23 cellular contexts compared by ENCODE assay signal in genomic region chr4:99587803-99588202, GRCh38. TPM values are rescaled to one million over a fixed set of nuclear protein-coding genes. Genes with fewer than 3 reads are reported as not detected.
DNase-seq lines count a peak whose midpoint lies in the region; ATAC-seq, FAIRE-seq and TF ChIP-seq lines count a peak whose summit lies in the region.
"Had no signal": no experiment of that assay in that cellular context is flagged by ENCODE, and none has a peak within 500 bp of the region (broad histone marks: within the 10 kb centered on the region; RNA-seq: fewer than 3 reads in every experiment).

No MANE protein-coding gene starts in this region.

- no peak overlapping the region for H3K9ac ChIP-seq in HepG2 (ENCODE audit: insufficient read depth, low read depth, low read length)

- DNase-seq in right lobe of liver (no peak), HepG2 (ENCODE audit: low spot score) (no peak), body of pancreas (no peak), small intestine (peak; percentile 32), RKO (ENCODE audit: low spot score) (no peak)
- DNase-seq: 8988T, ACHN, BE2C, Calu3, DMS79 treated with DMSO at 0.1 percent for 48 hours, KBM-7, NCI-H1048, NCI-H1417 treated with DMSO at 0.1 percent for 48 hours, NCI-H1694 treated with DMSO at 0.1 percent for 48 hours, NCI-H2081, NCI-H2227 treated with DMSO at 0.1 percent for 48 hours, NCI-H510A, NCI-H69 had no signal

- POLR2A ChIA-PET in HepG2 (lab: Yijun Ruan, JAX), result interaction anchor here (1.3 kb wide), 1 partner anchor 25 kb away, joined by 4 read pairs; the partner anchor contains the start of gene TRMT10A

- intact Hi-C loops in right lobe of liver (cut with DNase I), result no loop called here
- intact Hi-C loops in HepG2 (cut with micrococcal nuclease; ENCODE audit: unreplicated experiment), result no loop called here
- intact Hi-C loops in body of pancreas (cut with DNase I), result no loop called here

- H3K36me3 ChIP-seq in right lobe of liver, result peaks cover 0 to 51% (median 19%) of the 10 kb centered on the region in 4 donors
- H3K36me3 ChIP-seq in HepG2 (replicated peaks in 1 of 2; ENCODE audit: control insufficient read depth in 1 of 2, insufficient read depth in 2 of 2, low read length in 2 of 2), result peaks cover 5 to 61% of the 10 kb centered on the region in 2 experiments
- H3K36me3 ChIP-seq in body of pancreas (replicated peaks in 1 of 2; ENCODE audit: insufficient read depth in 1 of 2, low read depth in 2 of 2), result no peaks in the 10 kb centered on the region
- peaks cover 0 to 14% of the 10 kb centered on the region in 2 donors for H3K36me3 ChIP-seq in small intestine (ENCODE audit: control insufficient read depth in 2 of 2, insufficient read depth in 2 of 2, low read length in 2 of 2)
- H3K36me3 ChIP-seq: BE2C had no signal

- H3K4me1 ChIP-seq in right lobe of liver (peaks cover 0 to 35% (median 13%) of the 10 kb centered on the region in 4 donors), HepG2 (ENCODE audit: insufficient read depth, low read length) (no peaks in the 10 kb centered on the region), body of pancreas (no peaks in the 10 kb centered on the region), small intestine (ENCODE audit: control insufficient read depth in 2 of 2, insufficient read depth in 1 of 2, low read depth in 1 of 2, low read length in 1 of 2) (no peaks in the 10 kb centered on the region)

- TF ChIP-seq RAD21 in HepG2 (CRISPR knock-in tag; IDR thresholded peaks at IDR 0.05), result no peak

- peak overlapping the region in 1 of 3 donors; percentile 31 for H3K27ac ChIP-seq in right lobe of liver
- no peak overlapping the region for H3K27ac ChIP-seq in HepG2 (ENCODE audit: extremely low read length, insufficient read depth, low read length)
- H3K27ac ChIP-seq in body of pancreas, result no peak overlapping the region
- H3K27ac ChIP-seq in small intestine (ENCODE audit: low read depth in 1 of 2, low read length in 1 of 2), result peak overlapping the region in 1 of 2 donors; percentile 32

- no peak overlapping the region for H2AFZ ChIP-seq in HepG2 (ENCODE audit: low read length)

- H3K27me3 ChIP-seq in right lobe of liver (no peaks in the 10 kb centered on the region), HepG2 (ENCODE audit: control insufficient read depth in 1 of 2, insufficient read depth in 2 of 2, low read length in 2 of 2) (no peaks in the 10 kb centered on the region; a peak in 1 of 5 replicates), body of pancreas (no peaks in the 10 kb centered on the region), small intestine (ENCODE audit: control insufficient read depth in 2 of 2, insufficient read depth in 2 of 2, low read length in 2 of 2) (no peaks in the 10 kb centered on the region)

- ATAC-seq in right lobe of liver (peak in 3 of 4 donors; percentile 7 to 65 (median 40)), HepG2 (no peak), body of pancreas (peak; percentile 35), HG02588 (IDR thresholded peaks at IDR 0.05; ENCODE audit: unreplicated experiment) (no peak), HG03025 (IDR thresholded peaks at IDR 0.05; ENCODE audit: low FRiP score, unreplicated experiment) (no peak)

- H3K9me3 ChIP-seq in right lobe of liver (no peaks in the 10 kb centered on the region), HepG2 (ENCODE audit: low read length) (no peaks in the 10 kb centered on the region), body of pancreas (no peaks in the 10 kb centered on the region), small intestine (ENCODE audit: control insufficient read depth, low read depth) (no peaks in the 10 kb centered on the region)
- H3K9me3 ChIP-seq: BE2C had no signal

- H3K4me2 ChIP-seq in HepG2 (ENCODE audit: low read depth, low read length), result no peak overlapping the region

- BruUV-seq in HepG2 (replicated peaks; lab: Mats Ljungman, UMichigan), result no TSS peak

- in situ Hi-C loops in HepG2 (cut with HindIII; ENCODE audit: extremely low pct_ligation_motif_present, low pct_unique_long_range_greater_than_20kb), result no loop called here

- CTCF ChIA-PET in HepG2 (lab: Yijun Ruan, JAX; ENCODE audit: low intra/inter-chr PET ratio, low total read pairs), result no interaction called here

- 23% methylated on average over 1 of the region's 1 CpG for WGBS in right lobe of liver (ENCODE audit: insufficient coverage, low coverage, low lambda C conversion rate, missing lambda C conversion rate)
- 94% methylated on average over 1 of the region's 1 CpG for WGBS in HepG2 (ENCODE audit: low lambda C conversion rate)
- WGBS in body of pancreas, 2 donors, result 32 to 35% methylated on average over 1 of the region's 1 CpG
- WGBS in small intestine, 3 donors, result 8 to 41% (median 31%) methylated on average over 1 of the region's 1 CpG

- FAIRE-seq in HepG2 (lab: Jason Lieb, UNC) (no peak), small intestine (lab: Jason Lieb, UNC) (no peak)
- FAIRE-seq: GM12892, HTR-8/SVneo, RCC 7860 had no signal

- TF ChIP-seq POLR2A in right lobe of liver (IDR thresholded peaks at IDR 0.05), result no peak
- TF ChIP-seq POLR2A in HepG2 (IDR thresholded peaks at IDR 0.05; ENCODE audit: insufficient read depth in 1 of 2, low read depth in 2 of 2, low read length in 2 of 2), result no peak
- TF ChIP-seq POLR2A in body of pancreas (IDR thresholded peaks at IDR 0.05), result no peak

- no peaks in the 10 kb centered on the region for H4K20me1 ChIP-seq in HepG2 (ENCODE audit: insufficient read depth, low read length)

- TF ChIP-seq CTCF in right lobe of liver (IDR thresholded peaks at IDR 0.05) (no peak), HepG2 (CRISPR knock-in tag; IDR thresholded peaks at IDR 0.05) (no peak), body of pancreas (IDR thresholded peaks at IDR 0.05) (no peak)

- H3K4me3 ChIP-seq in right lobe of liver, result no peak overlapping the region
- H3K4me3 ChIP-seq in HepG2 (replicated peaks in 1 of 3; ENCODE audit: insufficient read depth in 1 of 3, low read depth in 2 of 3, low read length in 3 of 3), result no peak overlapping the region
- no peak overlapping the region for H3K4me3 ChIP-seq in body of pancreas
- peak overlapping the region in 1 of 2 donors; percentile 7 for H3K4me3 ChIP-seq in small intestine (ENCODE audit: low read depth in 1 of 2, low read length in 2 of 2)

- H3K79me2 ChIP-seq in HepG2 (ENCODE audit: insufficient read depth, low read length), result no peaks in the 10 kb centered on the region

- no peak for TF ChIP-seq EP300 in HepG2 (IDR thresholded peaks at IDR 0.05; ENCODE audit: low read depth in 2 of 2, low read length in 2 of 2)
- no peak for TF ChIP-seq EP300 in HepG2 (CRISPR knock-in tag; IDR thresholded peaks at IDR 0.05; ENCODE audit: borderline replicate concordance)

RNA-seq across cellular contexts. Expression of gene MTTP, which starts 13.2 kb away (rescaled TPM):
- 100 to 1,000 TPM in 4 of 6 experiments, 10 to 100 TPM in 2; 91.6 to 134 (median 112) TPM for total RNA-seq in right lobe of liver
- 58.4 and 102 TPM in 2 replicates for total RNA-seq in HepG2 (2016; rRNA removed; fragmentation: Illumina TruSeq; extraction: Trizol)
- total RNA-seq in HepG2 (2016; cell fraction: cytosol; rRNA removed; fragmentation: Illumina TruSeq; extraction: Trizol; ENCODE audit: low read depth), result 4.8 and 5.0 TPM in 2 replicates
- total RNA-seq in HepG2 (2016; cell fraction: insoluble cytoplasmic fraction; rRNA removed; fragmentation: Illumina TruSeq; extraction: Trizol), result 55.4 and 103 TPM in 2 replicates
- 13.6 and 15.4 TPM in 2 replicates for total RNA-seq in HepG2 (2016; cell fraction: membrane; rRNA removed; fragmentation: Illumina TruSeq; extraction: Trizol)
- 112 and 117 TPM in 2 replicates for total RNA-seq in HepG2 (2016; cell fraction: nucleus; rRNA removed; fragmentation: Illumina TruSeq; extraction: Trizol)
- 78.2 and 84.7 TPM in 2 replicates for polyA plus RNA-seq in HepG2 (2011; rRNA removed)
- 25.7 and 42.3 TPM in 2 replicates for polyA plus RNA-seq in HepG2 (2011; cell fraction: cytosol; rRNA removed)
- 20.9 and 34.4 TPM in 2 replicates for polyA plus RNA-seq in HepG2 (2011; cell fraction: nucleus; rRNA removed)
- polyA plus RNA-seq in HepG2 (2012), result 101 and 154 TPM in 2 replicates
- 2.5 and 2.9 TPM in 2 replicates for polyA plus RNA-seq in HepG2 (2016; cell fraction: cytosol; fragmentation: Illumina TruSeq; extraction: Trizol; ENCODE audit: low read depth)
- 33.9 and 35.6 TPM in 2 replicates for polyA plus RNA-seq in HepG2 (2016; cell fraction: insoluble cytoplasmic fraction; fragmentation: Illumina TruSeq; extraction: Trizol; ENCODE audit: low read depth)
- 6.3 and 7.3 TPM in 2 replicates for polyA plus RNA-seq in HepG2 (2016; cell fraction: membrane; fragmentation: Illumina TruSeq; extraction: Trizol; ENCODE audit: low read depth)
- polyA plus RNA-seq in HepG2 (2016; cell fraction: nucleus; fragmentation: Illumina TruSeq; extraction: Trizol; ENCODE audit: insufficient read depth, low read depth), result 83.7 and 84.7 TPM in 2 replicates
- polyA minus RNA-seq in HepG2 (2011; rRNA and poly(A)+ RNA removed; ENCODE audit: low replicate concordance), result 235 TPM in 1 of 2 replicates, not detected in the other
- polyA minus RNA-seq in HepG2 (2011; cell fraction: cytosol; rRNA and poly(A)+ RNA removed), result 56.3 and 83.6 TPM in 2 replicates
- 111 and 137 TPM in 2 replicates for polyA minus RNA-seq in HepG2 (2011; cell fraction: nucleus; rRNA and poly(A)+ RNA removed)
- total RNA-seq in body of pancreas, result not detected
- 100 to 1,000 TPM; 108 to 232 (median 208) TPM for polyA plus RNA-seq in small intestine
- total RNA-seq: Calu3 had no signal

RNA-seq across cellular contexts. Expression of gene TRMT10A, which starts 24.0 kb away (rescaled TPM):
- total RNA-seq in right lobe of liver, result 1 to 10 TPM; 3.5 to 6.5 (median 4.0) TPM
- 12.6 and 18.8 TPM in 2 replicates for total RNA-seq in HepG2 (2016; rRNA removed; fragmentation: Illumina TruSeq; extraction: Trizol)
- total RNA-seq in HepG2 (2016; cell fraction: cytosol; rRNA removed; fragmentation: Illumina TruSeq; extraction: Trizol; ENCODE audit: low read depth), result 1.7 and 2.0 TPM in 2 replicates
- 10.2 and 21.2 TPM in 2 replicates for total RNA-seq in HepG2 (2016; cell fraction: insoluble cytoplasmic fraction; rRNA removed; fragmentation: Illumina TruSeq; extraction: Trizol)
- total RNA-seq in HepG2 (2016; cell fraction: membrane; rRNA removed; fragmentation: Illumina TruSeq; extraction: Trizol), result 3.0 and 5.1 TPM in 2 replicates
- total RNA-seq in HepG2 (2016; cell fraction: nucleus; rRNA removed; fragmentation: Illumina TruSeq; extraction: Trizol), result 7.6 and 13.0 TPM in 2 replicates
- polyA plus RNA-seq in HepG2 (2011; rRNA removed), result 2.1 and 3.9 TPM in 2 replicates
- 1.2 and 1.9 TPM in 2 replicates for polyA plus RNA-seq in HepG2 (2011; cell fraction: cytosol; rRNA removed)
- polyA plus RNA-seq in HepG2 (2011; cell fraction: nucleus; rRNA removed), result 1.6 TPM in 2 replicates
- 3.4 and 5.1 TPM in 2 replicates for polyA plus RNA-seq in HepG2 (2012)
- polyA plus RNA-seq in HepG2 (2016; cell fraction: cytosol; fragmentation: Illumina TruSeq; extraction: Trizol; ENCODE audit: low read depth), result 0.54 and 0.82 TPM in 2 replicates
- 15.7 and 17.7 TPM in 2 replicates for polyA plus RNA-seq in HepG2 (2016; cell fraction: insoluble cytoplasmic fraction; fragmentation: Illumina TruSeq; extraction: Trizol; ENCODE audit: low read depth)
- 1.3 and 1.4 TPM in 2 replicates for polyA plus RNA-seq in HepG2 (2016; cell fraction: membrane; fragmentation: Illumina TruSeq; extraction: Trizol; ENCODE audit: low read depth)
- 9.4 TPM in 2 replicates for polyA plus RNA-seq in HepG2 (2016; cell fraction: nucleus; fragmentation: Illumina TruSeq; extraction: Trizol; ENCODE audit: insufficient read depth, low read depth)
- 1.2 and 2.2 TPM in 2 replicates for polyA minus RNA-seq in HepG2 (2011; rRNA and poly(A)+ RNA removed; ENCODE audit: low replicate concordance)
- 2.3 and 2.5 TPM in 2 replicates for polyA minus RNA-seq in HepG2 (2011; cell fraction: cytosol; rRNA and poly(A)+ RNA removed)
- 7.2 and 8.9 TPM in 2 replicates for polyA minus RNA-seq in HepG2 (2011; cell fraction: nucleus; rRNA and poly(A)+ RNA removed)
- 10 to 100 TPM in 1 of 2 donors, 1 to 10 TPM in 1; 3.3 to 21.8 TPM for total RNA-seq in body of pancreas
- 1 to 10 TPM; 3.8 to 7.4 (median 6.7) TPM for polyA plus RNA-seq in small intestine

Comparison
In these comparisons a context has a peak if more than half of its experiments do, and no peak if none do; other contexts are left out.
1. ATAC-seq: peak in right lobe of liver (3 of 4) and body of pancreas (single experiment); none in HepG2 (single experiment), HG02588 (single experiment) and HG03025 (single experiment).
2. RNA of gene MTTP, which starts 13.2 kb away (total RNA-seq): 91.6 to 134 TPM in right lobe of liver and 4.8 to 117 TPM in HepG2; not detected in body of pancreas; every median in the first group is over 4 times any median in the second.